In genomic region chr10:79361721-79362397, GRCh38 we compare ENCODE assay signal across 8 cellular contexts.
"Had no signal": no experiment of that assay in that cellular context is flagged by ENCODE, and none has a peak within 500 bp of the region (broad histone marks: within the 10 kb centered on the region; RNA-seq: fewer than 3 reads in every experiment).

No MANE protein-coding gene starts in this region.

- H3K4me3 Mint-ChIP-seq: stimulated activated naive CD8-positive, alpha-beta T cell treated with anti-CD3 and anti-CD28 coated beads, Interleukin-15, Interleukin-2, amounts not matched to agents 100 ng/mL and 50 ng/mL, for 24 hours had no signal

- DNase-seq: activated CD4-positive, alpha-beta T cell treated with anti-CD3 and anti-CD28 coated beads for 4 hours; gastrocnemius medialis; left ventricle myocardium inferior; mesenchymal stem cell; stimulated activated CD4-positive, alpha-beta T cell treated with anti-CD3 and anti-CD28 coated beads, Interleukin-4, amount 100 ng/mL, for 1 hour; upper lobe of right lung had no signal

- H3K9me3 ChIP-seq: ascending aorta, gastrocnemius medialis, left ventricle myocardium inferior, upper lobe of right lung had no signal

- H3K27ac Mint-ChIP-seq: stimulated activated naive CD8-positive, alpha-beta T cell treated with anti-CD3 and anti-CD28 coated beads, Interleukin-15, Interleukin-2, amounts not matched to agents 100 ng/mL and 50 ng/mL, for 24 hours had no signal

- H3K27me3 Mint-ChIP-seq: stimulated activated naive CD8-positive, alpha-beta T cell treated with anti-CD3 and anti-CD28 coated beads, Interleukin-15, Interleukin-2, amounts not matched to agents 100 ng/mL and 50 ng/mL, for 24 hours had no signal

- H3K9me3 Mint-ChIP-seq: stimulated activated naive CD8-positive, alpha-beta T cell treated with anti-CD3 and anti-CD28 coated beads, Interleukin-15, Interleukin-2, amounts not matched to agents 100 ng/mL and 50 ng/mL, for 24 hours had no signal

- ATAC-seq: gastrocnemius medialis, upper lobe of right lung had no signal
